In the genomic region with DNA sequence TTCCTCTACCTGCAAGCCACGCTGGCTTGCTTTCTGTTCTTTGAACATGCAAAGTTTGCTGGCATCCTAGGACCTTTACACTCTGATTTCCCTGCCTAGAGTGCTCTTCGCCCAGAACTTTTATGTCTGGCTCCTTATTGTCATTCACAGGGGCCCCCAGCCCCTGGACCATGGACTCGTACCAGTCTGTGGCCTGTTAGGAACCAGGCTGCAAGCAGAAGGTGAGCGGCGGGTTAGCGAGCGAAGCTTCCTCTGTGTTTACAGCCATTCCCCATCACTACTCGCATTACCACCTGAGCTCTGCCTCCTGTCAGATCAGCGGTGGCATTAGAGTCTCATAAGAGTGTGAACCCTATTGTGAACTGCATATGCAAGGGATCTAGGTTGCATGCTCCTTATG, we compare ENCODE assay signal across 27 cellular contexts.
"Had no signal": no experiment of that assay in that cellular context is flagged by ENCODE, and none has a peak within 500 bp of the region (broad histone marks: within the 10 kb centered on the region; RNA-seq: fewer than 3 reads in every experiment).

No MANE protein-coding gene starts in this region.

- H3K4me1 ChIP-seq: colonic mucosa, esophagus muscularis mucosa, esophagus squamous epithelium, foreskin keratinocyte, gastrocnemius medialis, gastroesophageal sphincter, heart left ventricle, heart right ventricle had no signal

- H3K27me3 ChIP-seq: colonic mucosa, dorsolateral prefrontal cortex, esophagus muscularis mucosa, esophagus squamous epithelium, foreskin keratinocyte, gastrocnemius medialis, gastroesophageal sphincter, heart left ventricle, heart right ventricle had no signal

- ATAC-seq: effector memory CD8-positive, alpha-beta T cell; esophagus mucosa; foreskin keratinocyte; gastrocnemius medialis; gastroesophageal sphincter; heart left ventricle; heart right ventricle had no signal

- H3K9me3 ChIP-seq: colonic mucosa, esophagus muscularis mucosa, esophagus squamous epithelium, gastrocnemius medialis, gastroesophageal sphincter, heart left ventricle, heart right ventricle had no signal

- H3K4me3 ChIP-seq: colonic mucosa, coronary artery, dorsolateral prefrontal cortex, esophagus muscularis mucosa, esophagus squamous epithelium, gastrocnemius medialis, gastroesophageal sphincter, heart left ventricle, heart right ventricle had no signal

- H3K27ac ChIP-seq: colonic mucosa, coronary artery, dorsolateral prefrontal cortex, epithelial cell of prostate, esophagus muscularis mucosa, esophagus squamous epithelium, foreskin keratinocyte, gastrocnemius medialis, gastroesophageal sphincter, heart left ventricle, heart right ventricle had no signal

- H3K36me3 ChIP-seq: colonic mucosa had no signal

- FAIRE-seq: colon, endometrium, endothelial cell of umbilical vein, frontal cortex had no signal

- DNase-seq: colonic mucosa; cortex of kidney; dermis blood vessel endothelial cell; dorsolateral prefrontal cortex; effector CD4-positive, alpha-beta T cell; effector CD8-positive, alpha-beta T cell; effector memory CD4-positive, alpha-beta T cell; effector memory CD8-positive, alpha-beta T cell; endodermal cell; erythroblast; esophagus squamous epithelium; foreskin keratinocyte; foreskin melanocyte; gastrocnemius medialis; glutamatergic neuron; head of caudate nucleus; heart left ventricle; heart right ventricle had no signal
